Comparison of ENCODE assay signal across 1 cellular context in genomic region chr7:228610-229009, GRCh38.
TF ChIP-seq lines count a peak whose summit lies in the region.

No MANE protein-coding gene starts in this region.

TF ChIP-seq in H1, 55 proteins besides CTCF, POLR2A, EP300 and RAD21:
- TF ChIP-seq TAF7 (optimal IDR thresholded peaks at IDR 0.05; ENCODE audit: borderline replicate concordance, low read depth, low read length) (no peak), SIX5 (IDR thresholded peaks at IDR 0.05; ENCODE audit: low read depth, low read length) (no peak), MAFK (IDR thresholded peaks at IDR 0.05; ENCODE audit: low read depth, low read length) (no peak), FOSL1 (IDR thresholded peaks at IDR 0.05; ENCODE audit: insufficient read depth, low read depth, low read length) (no peak), HDAC2 (IDR thresholded peaks at IDR 0.05; ENCODE audit: borderline replicate concordance in 1 of 2, low read depth in 2 of 2, low read length in 2 of 2) (no peak), SP4 (IDR thresholded peaks at IDR 0.05; ENCODE audit: low read length) (no peak), ASH2L (IDR thresholded peaks at IDR 0.05; ENCODE audit: low read length) (no peak), NANOG (IDR thresholded peaks at IDR 0.05; ENCODE audit: insufficient read depth, low read depth, low read length, poor library complexity, severe bottlenecking) (no peak), SRF (IDR thresholded peaks at IDR 0.05; ENCODE audit: low read depth, low read length) (no peak), CHD2 (IDR thresholded peaks at IDR 0.05; ENCODE audit: low read length) (no peak), SIRT6 (IDR thresholded peaks at IDR 0.05; ENCODE audit: low read length) (no peak), RNF2 (IDR thresholded peaks at IDR 0.05; ENCODE audit: borderline replicate concordance, low read depth, low read length, missing control alignments, poor library complexity, severe bottlenecking) (no peak), TBP (IDR thresholded peaks at IDR 0.05; ENCODE audit: low read depth, low read length) (no peak), SIN3A (conservative IDR thresholded peaks at IDR 0.05 in 1 of 2, IDR thresholded peaks at IDR 0.05 in 1 of 2; ENCODE audit: low read depth in 1 of 2, low read length in 2 of 2) (no peak), RBBP5 (IDR thresholded peaks at IDR 0.05; ENCODE audit: borderline replicate concordance, low read depth, low read length) (no peak), SUZ12 (IDR thresholded peaks at IDR 0.05; ENCODE audit: low read length) (no peak), GABPA (IDR thresholded peaks at IDR 0.05; ENCODE audit: borderline replicate concordance, insufficient read depth, low read length) (no peak), RFX5 (IDR thresholded peaks at IDR 0.05; ENCODE audit: borderline replicate concordance, low read depth, low read length) (no peak)
